ENCODE assay signal across 8 cellular contexts in genomic region chr5:141349917-141350619, GRCh38. TPM values are rescaled to one million over a fixed set of nuclear protein-coding genes. Genes with fewer than 3 reads are reported as not detected.
DNase-seq lines count a peak whose midpoint lies in the region; ATAC-seq and TF ChIP-seq lines count a peak whose summit lies in the region.

PCDHGB1 (plus strand) TSS chr5:141350099; CDS start chr5:141350261, 162 bp downstream.

- no peak within 1 kb of the TSS for H3K27ac ChIP-seq in adrenal gland
- no peak within 1 kb of the TSS for H3K27ac ChIP-seq in iPS-18a (ENCODE audit: low read length)
- no peak within 1 kb of the TSS for H3K27ac ChIP-seq in vagina

- H3K9ac ChIP-seq in iPS-18a (ENCODE audit: low read length): peak within 1 kb of the TSS; percentile 19

- ATAC-seq in GM21576 (IDR thresholded peaks at IDR 0.05; ENCODE audit: unreplicated experiment): peak; percentile 82
- no peak for ATAC-seq in stimulated activated naive CD8-positive, alpha-beta T cell treated with anti-CD3 and anti-CD28 coated beads, Interleukin-15, Interleukin-2, amounts not matched to agents 100 U/mL and 50 U/mL, for 24 hours

- H3K36me3 ChIP-seq in adrenal gland (replicated peaks in 1 of 2) (no peaks in the 10 kb centered on the region), iPS-18a (ENCODE audit: control insufficient read depth, low read depth, low read length) (no peaks in the 10 kb centered on the region), vagina (no peaks in the 10 kb centered on the region)

- H3K4me3 ChIP-seq in adrenal gland (peak within 1 kb of the TSS in 1 of 4 donors; percentile 33), iPS-18a (ENCODE audit: low read length) (peak within 1 kb of the TSS; percentile 42), vagina (no peak within 1 kb of the TSS)

- intact Hi-C loops in adrenal gland (cut with DNase I): no loop called here
- intact Hi-C loops in vagina (cut with DNase I): no loop called here

- WGBS in adrenal gland, 4 donors: 16 to 31% (median 21%) methylated on average over 28 to 29 of the region's 29 CpGs

- H3K9me3 ChIP-seq in adrenal gland (replicated peaks in 1 of 3) (peaks cover 0 to 14% (median 13%) of the 10 kb centered on the region in 3 donors), iPS-18a (ENCODE audit: control insufficient read depth, low read depth, low read length) (peaks cover 12% of the 10 kb centered on the region), vagina (peaks cover 21% of the 10 kb centered on the region)

- TF ChIP-seq CTCF in adrenal gland (IDR thresholded peaks at IDR 0.05) (peak in 4 of 6 experiments; percentile 16 to 29 (median 22)), vagina (IDR thresholded peaks at IDR 0.05) (no peak)

- no peaks in the 10 kb centered on the region for H3K4me1 ChIP-seq in adrenal gland (replicated peaks in 1 of 2)
- H3K4me1 ChIP-seq in iPS-18a (ENCODE audit: control insufficient read depth, low read depth, low read length): no peaks in the 10 kb centered on the region
- H3K4me1 ChIP-seq in vagina: no peaks in the 10 kb centered on the region

- DNase-seq in DMS 273 treated with DMSO at 0.1 percent for 48 hours (lab: John Stamatoyannopoulos, UW) (peak; percentile 42), NCI-H2227 (lab: John Stamatoyannopoulos, UW; ENCODE audit: unreplicated experiment) (peak; percentile 71), adrenal gland (peak in 2 of 7 donors; percentile 35 to 46), vagina (ENCODE audit: extremely low spot score in 2 of 2) (no peak), NCI-H510A (lab: John Stamatoyannopoulos, UW) (no peak)
- DNase-seq in stimulated activated naive CD8-positive, alpha-beta T cell treated with anti-CD3 and anti-CD28 coated beads, Interleukin-15, Interleukin-2, amounts not matched to agents 100 U/mL and 50 U/mL, for 24 hours: peak; percentile 22

- TF ChIP-seq POLR2A in adrenal gland (IDR thresholded peaks at IDR 0.05) (no peak), vagina (IDR thresholded peaks at IDR 0.05) (no peak)

- H3K27me3 ChIP-seq in adrenal gland (no peaks in the 10 kb centered on the region), iPS-18a (ENCODE audit: control insufficient read depth, insufficient read depth, low read length) (no peaks in the 10 kb centered on the region), vagina (no peaks in the 10 kb centered on the region)

RNA-seq across cellular contexts. Expression of gene PCDHGB1, which starts in this region (rescaled TPM):
- total RNA-seq in adrenal gland (10 to 100 TPM in 2 of 8 donors, 1 to 10 TPM in 6; 1.9 to 16.1 (median 3.3) TPM), vagina (3.9 TPM)
- polyA plus RNA-seq in adrenal gland: 1 to 10 TPM in 1 of 3 donors, under 1 TPM in 2; 0.20 to 2.2 (median 0.88) TPM

Comparison
In these comparisons a context has a peak if more than half of its experiments do, and no peak if none do; other contexts are left out.
1. DNase-seq: peak in DMS 273 treated with DMSO at 0.1 percent for 48 hours (single experiment), NCI-H2227 (single experiment) and stimulated activated naive CD8-positive, alpha-beta T cell treated with anti-CD3 and anti-CD28 coated beads, Interleukin-15, Interleukin-2, amounts not matched to agents 100 U/mL and 50 U/mL, for 24 hours (single experiment); none in vagina (0 of 2) and NCI-H510A (single experiment).
2. CTCF ChIP-seq: peak in adrenal gland (4 of 6); none in vagina (0 of 3).